ENCODE assay signal across 1 cellular context in the genomic region with DNA sequence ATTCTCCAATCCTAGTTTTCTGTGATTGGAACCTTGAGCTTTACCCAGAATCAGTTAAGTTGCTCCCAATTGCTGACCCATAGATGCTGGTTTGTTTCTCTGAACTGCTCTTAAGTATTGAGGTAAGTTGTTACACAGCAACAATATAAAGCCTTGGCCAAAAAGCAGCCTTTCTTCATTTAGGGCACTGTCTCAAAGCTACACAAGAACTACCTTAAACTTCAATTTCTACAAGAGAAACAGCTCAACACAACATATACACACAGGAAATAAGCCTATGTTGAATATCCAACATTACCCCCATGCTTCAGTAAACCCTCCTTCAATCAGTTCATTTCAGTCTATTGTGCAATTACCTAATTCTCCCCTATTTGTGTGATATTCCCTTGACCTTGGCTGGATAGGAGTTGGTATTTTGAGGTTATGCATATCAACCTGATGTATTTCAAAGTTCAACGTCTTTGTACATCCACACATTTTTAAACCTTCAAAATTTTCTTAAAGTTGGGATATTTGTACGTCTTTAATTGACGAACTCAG.
A peak's percentile ranks its signal among the peaks of the same experiment; 100 is the strongest.
TF ChIP-seq lines count a peak whose summit lies in the region.

No MANE protein-coding gene starts in this region.

TF ChIP-seq in H1, 55 proteins besides CTCF, POLR2A, EP300 and RAD21:
- peak; percentile 33; the same call in 1 of the 2 replicates for TF ChIP-seq NRF1 (IDR thresholded peaks at IDR 0.05; ENCODE audit: low read depth, low read length)
- peak; percentile 92 for TF ChIP-seq SIRT6 (IDR thresholded peaks at IDR 0.05; ENCODE audit: low read length)
- TF ChIP-seq POLR2AphosphoS5 (IDR thresholded peaks at IDR 0.05; ENCODE audit: low read depth, low read length): peak; percentile 77
- no peak for TF ChIP-seq TEAD4 (IDR thresholded peaks at IDR 0.05; ENCODE audit: low read depth, low read length)
- TF ChIP-seq RFX5 (IDR thresholded peaks at IDR 0.05; ENCODE audit: borderline replicate concordance, low read depth, low read length): 0 out of 2 replicates have a peak, but pooled peaks have one; percentile 31
- no peak for TF ChIP-seq KDM5A (IDR thresholded peaks at IDR 0.05; ENCODE audit: low read length)
- TF ChIP-seq SRF (IDR thresholded peaks at IDR 0.05; ENCODE audit: low read depth, low read length): no peak
- peak; percentile 78 for TF ChIP-seq CEBPB (IDR thresholded peaks at IDR 0.05; ENCODE audit: low read depth, low read length)
TF ChIP-seq in H1: peak in this region for 5.
